8 cellular contexts compared by ENCODE assay signal in the genomic region with DNA sequence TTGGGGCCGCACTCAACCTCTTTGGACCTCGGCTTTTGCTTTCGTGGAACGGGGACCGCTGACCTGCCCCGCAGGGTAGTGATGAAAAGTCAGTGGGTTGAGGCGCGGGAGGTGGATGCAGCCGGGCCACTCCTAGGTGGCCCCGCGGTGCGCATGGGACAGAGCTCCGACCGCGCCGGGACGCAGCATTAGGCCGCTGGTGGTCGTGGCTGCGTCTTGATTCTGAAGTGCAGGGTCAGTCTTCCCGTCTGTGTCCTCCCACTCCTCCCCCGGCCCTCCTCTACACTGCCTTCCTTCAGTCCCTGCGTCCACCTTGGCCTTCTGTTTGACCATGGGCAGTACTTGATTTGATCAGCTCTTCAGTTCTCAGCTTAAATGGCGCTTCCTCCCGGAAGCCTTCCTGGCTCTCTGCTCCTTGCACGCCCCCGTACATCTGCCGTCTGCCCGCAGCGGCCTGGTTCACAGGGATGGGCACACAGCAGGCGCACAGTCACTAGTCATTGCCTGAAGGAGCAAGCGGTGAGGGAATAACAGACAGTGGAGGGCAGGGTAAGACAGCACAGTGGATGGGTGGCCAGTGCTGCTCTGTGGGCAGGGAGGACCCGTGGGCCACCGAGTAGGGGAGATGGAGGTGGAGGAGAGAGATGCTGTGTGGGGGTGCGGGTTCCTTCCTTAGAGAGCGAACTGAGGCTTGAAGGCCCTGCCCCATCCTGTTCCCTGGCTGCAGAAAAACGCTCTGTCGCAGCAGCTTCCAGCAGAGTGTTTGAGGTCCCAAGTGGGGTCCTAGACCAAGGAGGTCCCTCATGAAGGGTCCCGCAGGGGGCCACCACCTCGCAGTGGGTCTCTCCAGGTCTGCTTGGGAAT. TPM values are rescaled to one million over a fixed set of nuclear protein-coding genes. Genes with fewer than 3 reads are reported as not detected.
DNase-seq lines count a peak whose midpoint lies in the region; ATAC-seq, FAIRE-seq and TF ChIP-seq lines count a peak whose summit lies in the region.

No MANE protein-coding gene starts in this region.

- TF ChIP-seq POLR2A in GM19099 (IDR thresholded peaks at IDR 0.05; ENCODE audit: extremely low read depth, insufficient read length, low read depth) (peak; percentile 33), GM12878 (IDR thresholded peaks at IDR 0.05; ENCODE audit: low read depth, low read length) (peak; percentile 76)

- H3K9ac ChIP-seq in PC-3 (ENCODE audit: low read length) (peak overlapping the region; percentile 45), GM12878 (ENCODE audit: control insufficient read depth, insufficient read depth, low read length) (peak overlapping the region; percentile 93), kidney (ENCODE audit: low read length in 2 of 2) (peak overlapping the region; percentile 69 to 73)

- no peaks in the 10 kb centered on the region for H3K9me3 ChIP-seq in PC-3 (ENCODE audit: low read length)
- H3K9me3 ChIP-seq in GM12878 (replicated peaks; ENCODE audit: control insufficient read depth, insufficient read depth, low read length) = no peaks in the 10 kb centered on the region
- no peaks in the 10 kb centered on the region for H3K9me3 ChIP-seq in kidney (ENCODE audit: control insufficient read depth in 1 of 2, low read length in 2 of 2)

- in situ Hi-C loops in GM12878 (cut with MboI) = no loop called here

- POLR2A ChIA-PET in PC-3 (lab: Charles Lee; ENCODE audit: unreplicated experiment) (no interaction called here), GM12878 (lab: Charles Lee) (interaction anchor here (0.8 to 6.0 kb wide), 4 partner anchors 11 to 38 kb away, joined by 3 to 63 read pairs (median 16); no protein-coding TSS in a partner anchor)

- TSS peak; percentile 72 for BruUV-seq in PC-3 (replicated peaks; lab: Mats Ljungman, UMichigan)
- TSS peak; percentile 83 for BruUV-seq in GM12878 (replicated peaks; lab: Mats Ljungman, UMichigan)

- ATAC-seq in PC-3 = peak; percentile 5; the same call in 1 of the 2 replicates
- peak; percentile 17 for ATAC-seq in GM12878
- ATAC-seq in GM21447 (IDR thresholded peaks at IDR 0.05; ENCODE audit: unreplicated experiment) = no peak
- no peak for ATAC-seq in HG02763 (IDR thresholded peaks at IDR 0.05; ENCODE audit: unreplicated experiment)

- H4K20me1 ChIP-seq in PC-3 (ENCODE audit: low read length) (no peaks in the 10 kb centered on the region), GM12878 (ENCODE audit: control insufficient read depth, insufficient read depth) (no peaks in the 10 kb centered on the region)

- TF ChIP-seq RAD21 in GM12878 (IDR thresholded peaks at IDR 0.05; ENCODE audit: insufficient read depth, low read depth, low read length) = no peak

- intact Hi-C loops in PC-3 (cut with micrococcal nuclease) (no loop called here), GM12878 (cut with micrococcal nuclease; ENCODE audit: unreplicated experiment) (loop anchor here (10.0 kb wide), 1 partner anchor 372 kb away; no protein-coding TSS in a partner anchor), kidney (cut with DNase I) (no loop called here)

- RAD21 ChIA-PET in GM12878 (lab: Charles Lee; ENCODE audit: unreplicated experiment) = interaction anchor here (0.9 to 4.2 kb wide), 3 partner anchors 11 to 336 kb away, joined by 3 to 46 read pairs (median 33); no protein-coding TSS in a partner anchor

- H3K79me2 ChIP-seq in PC-3 (ENCODE audit: low read length) (no peaks in the 10 kb centered on the region), GM12878 (ENCODE audit: control insufficient read depth, insufficient read depth, low read length) (peaks cover 46% of the 10 kb centered on the region)

- TF ChIP-seq EP300 in GM12878 (IDR thresholded peaks at IDR 0.05; ENCODE audit: borderline replicate concordance in 1 of 2, control insufficient read depth in 1 of 2, low read depth in 2 of 2, low read length in 2 of 2) = no peak

- under 1% methylated on average over 40 of the region's 40 CpGs for WGBS in GM12878 (ENCODE audit: insufficient coverage, insufficient replicate concordance, low lambda C conversion rate, missing lambda C conversion rate)

- H3K27ac ChIP-seq in PC-3 (ENCODE audit: low read length) (no peak overlapping the region), GM12878 (ENCODE audit: control insufficient read depth, insufficient read depth) (peak overlapping the region; percentile 93), kidney (ENCODE audit: low read depth in 2 of 2, low read length in 2 of 2) (peak overlapping the region; percentile 29 to 75)

- H2AFZ ChIP-seq in PC-3 (ENCODE audit: low read length) (peak overlapping the region; percentile 59; the same call in 1 of the 2 replicates), GM12878 (ENCODE audit: control insufficient read depth, low read depth, low read length) (no peak overlapping the region; the same call in none of the 2 replicates)

- no peaks in the 10 kb centered on the region for H3K27me3 ChIP-seq in PC-3 (ENCODE audit: low read length)
- H3K27me3 ChIP-seq in GM12878 (replicated peaks in 1 of 2; ENCODE audit: control insufficient read depth in 2 of 2, insufficient read depth in 2 of 2, low read length in 1 of 2) = no peaks in the 10 kb centered on the region

- H3K4me2 ChIP-seq in PC-3 (ENCODE audit: low read length) (peak overlapping the region; percentile 79), GM12878 (ENCODE audit: control insufficient read depth, insufficient read depth) (peak overlapping the region; percentile 97)

- CTCF ChIA-PET in PC-3 (lab: Charles Lee) (no interaction called here), GM12878 (lab: Yijun Ruan, JAX) (interaction anchor here (1.2 to 1.6 kb wide), 3 partner anchors 13 to 303 kb away, joined by 3 to 4 read pairs (median 3); no protein-coding TSS in a partner anchor)

- TF ChIP-seq CTCF in PC-3 (conservative IDR thresholded peaks at IDR 0.05; ENCODE audit: low read depth, low read length) (no peak), GM12878 (IDR thresholded peaks at IDR 0.05 in 2 of 3, conservative IDR thresholded peaks at IDR 0.05 in 1 of 3; ENCODE audit: control insufficient read depth in 2 of 3, extremely low read depth in 1 of 3, insufficient read depth in 1 of 3, low read depth in 3 of 3, low read length in 3 of 3) (no peak; a peak in 1 of 6 replicates), kidney (IDR thresholded peaks at IDR 0.05; ENCODE audit: borderline replicate concordance, extremely low read depth, insufficient read depth) (no peak)

- H3F3A ChIP-seq in PC-3 (ENCODE audit: low read length, unreplicated experiment) = no peaks in the 10 kb centered on the region

- H3K36me3 ChIP-seq in PC-3 (ENCODE audit: low read depth, low read length) = no peaks in the 10 kb centered on the region
- H3K36me3 ChIP-seq in GM12878 (ENCODE audit: control insufficient read depth in 2 of 2, insufficient read depth in 2 of 2, low read length in 1 of 2) = peaks cover 2% of the 10 kb centered on the region in 2 experiments; a peak in 2 of 4 replicates
- H3K36me3 ChIP-seq in kidney (ENCODE audit: control insufficient read depth in 1 of 2, insufficient read depth in 2 of 2, low read length in 2 of 2) = no peaks in the 10 kb centered on the region

- SMC1A ChIA-PET in GM12878 (lab: Charles Lee; ENCODE audit: uncharacterized antibody, unreplicated experiment) = interaction anchor here (0.8 to 3.8 kb wide), 4 partner anchors 13 to 33 kb away, joined by 3 to 43 read pairs (median 8); no protein-coding TSS in a partner anchor

- FAIRE-seq in GM12878 (lab: Jason Lieb, UNC) = no peak
- FAIRE-seq in kidney (lab: Jason Lieb, UNC) = no peak

- H3K9me2 ChIP-seq in PC-3 (replicated peaks; ENCODE audit: low read length) = no peaks in the 10 kb centered on the region

- peaks cover 12% of the 10 kb centered on the region for H3K4me1 ChIP-seq in PC-3 (ENCODE audit: insufficient read depth, low read length)
- peaks cover 41% of the 10 kb centered on the region for H3K4me1 ChIP-seq in GM12878 (ENCODE audit: control insufficient read depth, insufficient read depth, low read length)
- H3K4me1 ChIP-seq in kidney (ENCODE audit: control insufficient read depth in 1 of 2, insufficient read depth in 1 of 2, low read depth in 1 of 2, low read length in 2 of 2) = peaks cover 0 to 13% of the 10 kb centered on the region in 2 donors

- peak overlapping the region; percentile 67 for H3K4me3 ChIP-seq in PC-3 (ENCODE audit: low read length)
- peak overlapping the region; percentile 90 for H3K4me3 ChIP-seq in GM12878
- peak overlapping the region; percentile 56 to 57 for H3K4me3 ChIP-seq in kidney (ENCODE audit: low read length in 2 of 2)

- no peak for DNase-seq in PC-3
- no peak for DNase-seq in GM12878 (ENCODE audit: low read depth, low spot score)
- DNase-seq in kidney = peak; percentile 69
- peak; percentile 25 to 33 for DNase-seq in stimulated activated CD4-positive, alpha-beta T cell treated with anti-CD3 and anti-CD28 coated beads, Interleukin-4, amount 100 ng/mL, for 4 hours
- no peak for DNase-seq in NK-92 (lab: John Stamatoyannopoulos, UW; ENCODE audit: unreplicated experiment)

RNA-seq across cellular contexts. Expression of gene THEMIS2, which starts 0.7 kb away (rescaled TPM):
- total RNA-seq in PC-3 (2014; rRNA removed) (5.0 and 5.7 TPM in 2 replicates), GM12878 (2014; rRNA removed) (70.0 and 74.0 TPM in 2 replicates), GM12878 (2014; rRNA removed; fragmentation: Illumina TruSeq; extraction: Trizol) (30.6 and 32.5 TPM in 2 replicates), GM12878 (2021) (50.5 and 58.7 TPM in 2 replicates), kidney (47.2 TPM)
- total RNA-seq in GM12878 (2013; cell fraction: nucleolus; rRNA removed) = 101 and 106 TPM in 2 replicates
- polyA plus RNA-seq in GM12878 (2011; ENCODE audit: low read depth) = 36.2 TPM
- polyA plus RNA-seq in GM12878 (2011; rRNA removed) (65.4 and 114 TPM in 2 replicates), GM12878 (2014; fragmentation: Illumina TruSeq; extraction: Trizol) (28.7 and 33.4 TPM in 2 replicates), GM12878 (2014; fragmentation: Nextera tagmentation; extraction: Ambion mirVana) (10 to 100 TPM in 1 of 2 experiments, 1 to 10 TPM in 1; 9.1 to 12.9 TPM), GM12878 (2014; rRNA removed) (59.5 and 59.7 TPM in 2 replicates), GM12878 (2016; fragmentation: Nextera tagmentation; extraction: Ambion mirVana) (10 to 100 TPM; 37.7 to 38.9 TPM), kidney (ENCODE audit: insufficient read depth, low read depth, low replicate concordance) (5.2 TPM)
- 127 and 129 TPM in 2 replicates for polyA plus RNA-seq in GM12878 (2011; cell fraction: cytosol; rRNA removed)
- polyA plus RNA-seq in GM12878 (2011; cell fraction: nucleus; rRNA removed) = 250 and 265 TPM in 2 replicates
- polyA plus RNA-seq in GM12878 (2012) = 69.2 and 76.2 TPM in 2 replicates
- 85.6 and 142 TPM in 2 replicates for polyA minus RNA-seq in GM12878 (2011; rRNA and poly(A)+ RNA removed)
- polyA minus RNA-seq in GM12878 (2011; cell fraction: cytosol; rRNA and poly(A)+ RNA removed) = 43.2 and 45.7 TPM in 2 replicates
- polyA minus RNA-seq in GM12878 (2011; cell fraction: nucleus; rRNA and poly(A)+ RNA removed) = 68.4 and 93.7 TPM in 2 replicates

RNA-seq across cellular contexts. Expression of gene RPA2, which starts 41.3 kb away (rescaled TPM):
- total RNA-seq in PC-3 (2014; rRNA removed) (139 and 171 TPM in 2 replicates), GM12878 (2014; rRNA removed) (105 and 106 TPM in 2 replicates), GM12878 (2014; rRNA removed; fragmentation: Illumina TruSeq; extraction: Trizol) (81.7 and 86.8 TPM in 2 replicates), GM12878 (2021) (62.2 and 62.7 TPM in 2 replicates), kidney (36.0 TPM)
- total RNA-seq in GM12878 (2013; cell fraction: nucleolus; rRNA removed) = 12.5 and 15.6 TPM in 2 replicates
- polyA plus RNA-seq in GM12878 (2011; ENCODE audit: low read depth) = 54.3 TPM
- polyA plus RNA-seq in GM12878 (2011; rRNA removed) (121 and 145 TPM in 2 replicates), GM12878 (2014; fragmentation: Illumina TruSeq; extraction: Trizol) (88.1 and 113 TPM in 2 replicates), GM12878 (2014; fragmentation: Nextera tagmentation; extraction: Ambion mirVana) (100 to 1,000 TPM; 171 to 174 TPM), GM12878 (2014; rRNA removed) (138 and 171 TPM in 2 replicates), GM12878 (2016; fragmentation: Nextera tagmentation; extraction: Ambion mirVana) (100 to 1,000 TPM; 166 TPM), kidney (ENCODE audit: insufficient read depth, low read depth, low replicate concordance) (32.6 TPM)
- 61.4 and 157 TPM in 2 replicates for polyA plus RNA-seq in GM12878 (2011; cell fraction: cytosol; rRNA removed)
- 70.2 and 81.2 TPM in 2 replicates for polyA plus RNA-seq in GM12878 (2011; cell fraction: nucleus; rRNA removed)
- polyA plus RNA-seq in GM12878 (2012) = 54.9 and 55.1 TPM in 2 replicates
- 30.8 and 33.0 TPM in 2 replicates for polyA minus RNA-seq in GM12878 (2011; rRNA and poly(A)+ RNA removed)
- polyA minus RNA-seq in GM12878 (2011; cell fraction: cytosol; rRNA and poly(A)+ RNA removed) = 13.1 and 19.9 TPM in 2 replicates
- polyA minus RNA-seq in GM12878 (2011; cell fraction: nucleus; rRNA and poly(A)+ RNA removed) = 13.8 and 19.0 TPM in 2 replicates

RNA-seq across cellular contexts. Expression of gene PPP1R8, which starts 42.5 kb away (rescaled TPM):
- total RNA-seq in PC-3 (2014; rRNA removed) (65.7 and 85.0 TPM in 2 replicates), GM12878 (2014; rRNA removed) (63.2 and 77.0 TPM in 2 replicates), GM12878 (2014; rRNA removed; fragmentation: Illumina TruSeq; extraction: Trizol) (50.9 and 55.6 TPM in 2 replicates), GM12878 (2021) (47.2 and 50.3 TPM in 2 replicates), kidney (38.6 TPM)
- total RNA-seq in GM12878 (2013; cell fraction: nucleolus; rRNA removed) = 12.7 and 14.1 TPM in 2 replicates
- polyA plus RNA-seq in GM12878 (2011; ENCODE audit: low read depth) = 21.4 TPM
- polyA plus RNA-seq in GM12878 (2011; rRNA removed) (59.6 and 60.5 TPM in 2 replicates), GM12878 (2014; fragmentation: Illumina TruSeq; extraction: Trizol) (61.7 and 69.5 TPM in 2 replicates), GM12878 (2014; fragmentation: Nextera tagmentation; extraction: Ambion mirVana) (10 to 100 TPM; 14.5 to 15.3 TPM), GM12878 (2014; rRNA removed) (57.1 and 65.0 TPM in 2 replicates), GM12878 (2016; fragmentation: Nextera tagmentation; extraction: Ambion mirVana) (10 to 100 TPM; 10.2 to 13.1 TPM), kidney (ENCODE audit: insufficient read depth, low read depth, low replicate concordance) (21.8 TPM)
- polyA plus RNA-seq in GM12878 (2011; cell fraction: cytosol; rRNA removed) = 53.4 and 54.1 TPM in 2 replicates
- 29.7 and 30.1 TPM in 2 replicates for polyA plus RNA-seq in GM12878 (2011; cell fraction: nucleus; rRNA removed)
- 28.2 and 29.3 TPM in 2 replicates for polyA plus RNA-seq in GM12878 (2012)
- polyA minus RNA-seq in GM12878 (2011; rRNA and poly(A)+ RNA removed) = 50.2 and 66.9 TPM in 2 replicates
- polyA minus RNA-seq in GM12878 (2011; cell fraction: cytosol; rRNA and poly(A)+ RNA removed) = 22.6 and 23.4 TPM in 2 replicates
- 8.1 and 19.5 TPM in 2 replicates for polyA minus RNA-seq in GM12878 (2011; cell fraction: nucleus; rRNA and poly(A)+ RNA removed)

Comparison
In these comparisons a context has a peak if more than half of its experiments do, and no peak if none do; other contexts are left out.
1. ATAC-seq: peak in PC-3 (single experiment) and GM12878 (single experiment); none in GM21447 (single experiment) and HG02763 (single experiment).
2. DNase-seq: peak in kidney (single experiment) and stimulated activated CD4-positive, alpha-beta T cell treated with anti-CD3 and anti-CD28 coated beads, Interleukin-4, amount 100 ng/mL, for 4 hours (2 of 2); none in PC-3 (single experiment), GM12878 (single experiment) and NK-92 (single experiment).
3. Peak in every context shown above with its lines, with median percentiles within 50 percentile points of each other: H3K4me3 ChIP-seq and H3K9ac ChIP-seq.